ENCODE assay signal across 10 cellular contexts in the genomic region with DNA sequence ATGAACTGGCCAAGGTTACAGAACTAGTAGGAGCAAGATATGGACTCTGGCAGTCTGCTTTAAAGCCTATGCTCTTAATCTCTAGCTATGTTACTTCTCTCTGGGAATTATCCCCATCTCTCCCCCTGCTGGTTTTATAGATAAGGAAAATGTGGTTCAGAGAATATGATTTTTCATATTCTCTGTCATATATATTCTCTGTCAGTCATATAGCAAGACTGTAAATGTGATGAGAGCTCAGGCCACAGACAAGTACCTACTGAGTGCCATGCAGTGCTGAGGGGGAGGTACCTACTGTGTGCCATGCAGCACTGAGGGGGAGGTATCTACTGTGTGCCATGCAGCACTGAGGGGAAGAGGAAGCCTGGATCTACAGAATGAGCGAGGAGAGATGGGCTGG.
DNase-seq lines count a peak whose midpoint lies in the region; ATAC-seq and TF ChIP-seq lines count a peak whose summit lies in the region.
"Had no signal": no experiment of that assay in that cellular context is flagged by ENCODE, and none has a peak within 500 bp of the region (broad histone marks: within the 10 kb centered on the region; RNA-seq: fewer than 3 reads in every experiment).

No MANE protein-coding gene starts in this region.

- H3K27me3 ChIP-seq in smooth muscle cell (ENCODE audit: low read depth) (no peaks in the 10 kb centered on the region), Caco-2 (replicated peaks; ENCODE audit: control insufficient read depth, insufficient read depth, low read length) (no peaks in the 10 kb centered on the region), neural progenitor cell (no peaks in the 10 kb centered on the region)

- BruUV-seq in Caco-2 (replicated peaks; lab: Mats Ljungman, UMichigan) = no TSS peak

- WGBS in smooth muscle cell (ENCODE audit: low lambda C conversion rate) = 100% methylated on average over 1 of the region's 1 CpG

- TF ChIP-seq CTCF in foreskin fibroblast (IDR thresholded peaks at IDR 0.05; ENCODE audit: low read depth, low read length) (peak; percentile 18), smooth muscle cell (IDR thresholded peaks at IDR 0.05; ENCODE audit: borderline replicate concordance, insufficient read depth, poor library complexity, severe bottlenecking) (peak; percentile 12), Caco-2 (IDR thresholded peaks at IDR 0.05; ENCODE audit: insufficient read depth in 1 of 2, low read depth in 1 of 2, low read length in 1 of 2, severe bottlenecking in 1 of 2, unreplicated experiment in 1 of 2) (no peak), neural progenitor cell (IDR thresholded peaks at IDR 0.05) (no peak)

- H3K9ac ChIP-seq in smooth muscle cell (ENCODE audit: low read depth) = no peak overlapping the region
- no peak overlapping the region for H3K9ac ChIP-seq in neural progenitor cell

- H3K27ac ChIP-seq in smooth muscle cell (ENCODE audit: low read depth) (no peak overlapping the region), neural progenitor cell (no peak overlapping the region)

- H3K36me3 ChIP-seq in smooth muscle cell (ENCODE audit: low read depth) (no peaks in the 10 kb centered on the region), Caco-2 (ENCODE audit: control insufficient read depth, insufficient read depth, low read length) (no peaks in the 10 kb centered on the region), neural progenitor cell (no peaks in the 10 kb centered on the region)

- CTCF ChIA-PET in Caco-2 (lab: Charles Lee) = interaction anchor here (0.6 kb wide), 1 partner anchor 60 kb away, joined by 3 read pairs; no protein-coding TSS in a partner anchor

- POLR2A ChIA-PET in Caco-2 (lab: Charles Lee) = no interaction called here

- H3K4me2 ChIP-seq in smooth muscle cell (no peak overlapping the region), neural progenitor cell (no peak overlapping the region)

- H3F3A ChIP-seq in smooth muscle cell (ENCODE audit: low read depth) (peaks cover 7% of the 10 kb centered on the region), neural progenitor cell (ENCODE audit: low read depth) (peaks cover 27% of the 10 kb centered on the region)

- H3K9me3 ChIP-seq in smooth muscle cell (replicated peaks; ENCODE audit: low read depth) (no peaks in the 10 kb centered on the region), Caco-2 (no peaks in the 10 kb centered on the region), neural progenitor cell (ENCODE audit: low read depth) (no peaks in the 10 kb centered on the region)

- H3K4me3 Mint-ChIP-seq in Caco-2 (ENCODE audit: unreplicated experiment) = no peak overlapping the region
- no peak overlapping the region for H3K4me3 Mint-ChIP-seq in neural progenitor cell

- ATAC-seq in SK-N-SH treated with all-trans-retinoic acid at 6 μM for 48 hours (peak; percentile 81), HG03457 (IDR thresholded peaks at IDR 0.05; ENCODE audit: unreplicated experiment) (no peak)

- H4K20me1 ChIP-seq in smooth muscle cell (ENCODE audit: low read depth) (no peaks in the 10 kb centered on the region), neural progenitor cell (ENCODE audit: low read depth) (no peaks in the 10 kb centered on the region)

- H3K4me1 Mint-ChIP-seq in Caco-2 (ENCODE audit: low read depth, unreplicated experiment) = peaks cover 17% of the 10 kb centered on the region
- H3K4me1 Mint-ChIP-seq in neural progenitor cell = peaks cover 36% of the 10 kb centered on the region

- H3K27ac Mint-ChIP-seq in Caco-2 (ENCODE audit: unreplicated experiment) (no peak overlapping the region), neural progenitor cell (no peak overlapping the region)

- H3K36me3 Mint-ChIP-seq in Caco-2 (ENCODE audit: insufficient read depth, unreplicated experiment) (no peaks in the 10 kb centered on the region), neural progenitor cell (no peaks in the 10 kb centered on the region)

- intact Hi-C loops in Caco-2 (cut with micrococcal nuclease; ENCODE audit: unreplicated experiment) = no loop called here

- H3K4me3 ChIP-seq in foreskin fibroblast (ENCODE audit: low read depth in 1 of 2, low read length in 2 of 2) = no peak overlapping the region
- H3K4me3 ChIP-seq in smooth muscle cell = no peak overlapping the region
- H3K4me3 ChIP-seq in Caco-2 (ENCODE audit: low read depth, low read length) = no peak overlapping the region
- no peak overlapping the region for H3K4me3 ChIP-seq in neural progenitor cell

- H3K4me1 ChIP-seq in smooth muscle cell (ENCODE audit: low read depth) = peaks cover 24% of the 10 kb centered on the region
- H3K4me1 ChIP-seq in Caco-2 = no peaks in the 10 kb centered on the region
- H3K4me1 ChIP-seq in neural progenitor cell = peaks cover 42% of the 10 kb centered on the region

- H3K79me2 ChIP-seq in smooth muscle cell (ENCODE audit: low read depth) (no peaks in the 10 kb centered on the region), neural progenitor cell (ENCODE audit: low read depth) (no peaks in the 10 kb centered on the region)

- H3K27me3 Mint-ChIP-seq in Caco-2 (ENCODE audit: insufficient read depth, unreplicated experiment) (no peaks in the 10 kb centered on the region), neural progenitor cell (ENCODE audit: insufficient read depth, low read depth) (peaks cover 5% of the 10 kb centered on the region)

- no peaks in the 10 kb centered on the region for H3K9me3 Mint-ChIP-seq in Caco-2 (ENCODE audit: unreplicated experiment)
- H3K9me3 Mint-ChIP-seq in neural progenitor cell = no peaks in the 10 kb centered on the region

- H2AFZ ChIP-seq in smooth muscle cell (ENCODE audit: low read depth) (no peak overlapping the region), neural progenitor cell (replicated peaks) (no peak overlapping the region)

- DNase-seq in NCI-H1694 treated with DMSO at 0.1 percent for 48 hours (lab: John Stamatoyannopoulos, UW) = peak; percentile 40
- no peak for DNase-seq in NCI-H1694 (lab: John Stamatoyannopoulos, UW)
- DNase-seq in foreskin fibroblast = peak; percentile 19 to 50
- no peak for DNase-seq in smooth muscle cell (lab: John Stamatoyannopoulos, UW; ENCODE audit: unreplicated experiment)
- DNase-seq in Caco-2 = no peak
- no peak for DNase-seq in neural progenitor cell (ENCODE audit: low spot score)
- DNase-seq: activated CD4-positive, alpha-beta T cell treated with anti-CD3 and anti-CD28 coated beads, Interleukin-2, amount 50 U/mL, for 48 hours; anterior cingulate cortex had no signal

TF ChIP-seq in SK-N-SH treated with all-trans-retinoic acid at 6 μM for 48 hours, 23 proteins besides CTCF, POLR2A, EP300 and RAD21:
- TF ChIP-seq, protein P1, sequence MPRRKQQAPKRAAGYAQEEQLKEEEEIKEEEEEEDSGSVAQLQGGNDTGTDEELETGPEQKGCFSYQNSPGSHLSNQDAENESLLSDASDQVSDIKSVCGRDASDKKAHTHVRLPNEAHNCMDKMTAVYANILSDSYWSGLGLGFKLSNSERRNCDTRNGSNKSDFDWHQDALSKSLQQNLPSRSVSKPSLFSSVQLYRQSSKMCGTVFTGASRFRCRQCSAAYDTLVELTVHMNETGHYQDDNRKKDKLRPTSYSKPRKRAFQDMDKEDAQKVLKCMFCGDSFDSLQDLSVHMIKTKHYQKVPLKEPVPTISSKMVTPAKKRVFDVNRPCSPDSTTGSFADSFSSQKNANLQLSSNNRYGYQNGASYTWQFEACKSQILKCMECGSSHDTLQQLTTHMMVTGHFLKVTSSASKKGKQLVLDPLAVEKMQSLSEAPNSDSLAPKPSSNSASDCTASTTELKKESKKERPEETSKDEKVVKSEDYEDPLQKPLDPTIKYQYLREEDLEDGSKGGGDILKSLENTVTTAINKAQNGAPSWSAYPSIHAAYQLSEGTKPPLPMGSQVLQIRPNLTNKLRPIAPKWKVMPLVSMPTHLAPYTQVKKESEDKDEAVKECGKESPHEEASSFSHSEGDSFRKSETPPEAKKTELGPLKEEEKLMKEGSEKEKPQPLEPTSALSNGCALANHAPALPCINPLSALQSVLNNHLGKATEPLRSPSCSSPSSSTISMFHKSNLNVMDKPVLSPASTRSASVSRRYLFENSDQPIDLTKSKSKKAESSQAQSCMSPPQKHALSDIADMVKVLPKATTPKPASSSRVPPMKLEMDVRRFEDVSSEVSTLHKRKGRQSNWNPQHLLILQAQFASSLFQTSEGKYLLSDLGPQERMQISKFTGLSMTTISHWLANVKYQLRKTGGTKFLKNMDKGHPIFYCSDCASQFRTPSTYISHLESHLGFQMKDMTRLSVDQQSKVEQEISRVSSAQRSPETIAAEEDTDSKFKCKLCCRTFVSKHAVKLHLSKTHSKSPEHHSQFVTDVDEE (CRISPR knock-in tag; IDR thresholded peaks at IDR 0.05) = no peak
- TF ChIP-seq SNAI2 (CRISPR knock-in tag; IDR thresholded peaks at IDR 0.05) = no peak
- no peak for TF ChIP-seq TCF4 (CRISPR knock-in tag; IDR thresholded peaks at IDR 0.05; ENCODE audit: borderline replicate concordance)
- no peak for TF ChIP-seq CSDC2 (CRISPR knock-in tag; IDR thresholded peaks at IDR 0.05)
- no peak for TF ChIP-seq ARNTL (CRISPR knock-in tag; IDR thresholded peaks at IDR 0.05; ENCODE audit: borderline replicate concordance, low read depth)

Comparison
In these comparisons a context has a peak if more than half of its experiments do, and no peak if none do; other contexts are left out.
1. DNase-seq: peak in NCI-H1694 treated with DMSO at 0.1 percent for 48 hours (single experiment) and foreskin fibroblast (2 of 2); none in NCI-H1694 (single experiment), smooth muscle cell (single experiment), Caco-2 (0 of 2) and neural progenitor cell (single experiment).
2. CTCF ChIP-seq: peak in foreskin fibroblast (single experiment) and smooth muscle cell (single experiment); none in Caco-2 (0 of 2) and neural progenitor cell (single experiment).